Comparison of ENCODE assay signal across 21 cellular contexts in genomic region chr2:61157371-61158003, GRCh38.
"Had no signal": no experiment of that assay in that cellular context is flagged by ENCODE, and none has a peak within 500 bp of the region (broad histone marks: within the 10 kb centered on the region; RNA-seq: fewer than 3 reads in every experiment).

No MANE protein-coding gene starts in this region.

- H3K27me3 Mint-ChIP-seq: activated B cell treated with CpG ODN at 0.5 μM for 24 hours; activated CD4-positive, alpha-beta T cell treated with anti-CD3 and anti-CD28 coated beads for 36 hours; activated naive CD4-positive, alpha-beta T cell treated with anti-CD3 and anti-CD28 coated beads, Interleukin-2, amount 50 U/mL, for 24 hours; progenitor cell of endocrine pancreas; stimulated activated naive CD8-positive, alpha-beta T cell treated with anti-CD3 and anti-CD28 coated beads, Interleukin-15, amount 100 ng/mL, for 72 hours had no signal

- H3K4me1 ChIP-seq: body of pancreas, foreskin keratinocyte, tibial nerve had no signal

- H3K27ac Mint-ChIP-seq: activated CD4-positive, alpha-beta T cell treated with anti-CD3 and anti-CD28 coated beads for 36 hours; activated naive CD4-positive, alpha-beta T cell treated with anti-CD3 and anti-CD28 coated beads, Interleukin-2, amount 50 U/mL, for 24 hours; activated T-helper 1 cell treated with anti-CD3 and anti-CD28 coated beads, Interleukin-12 subunit alpha, Interleukin-12 subunit beta, Interleukin-2, Interleukin-4 antibody, amounts not matched to agents 30 ng/mL and 10 ng/mL and 1 ng/mL, durations not matched to agents 14 hours and 24 hours and 36 hours; progenitor cell of endocrine pancreas; stimulated activated naive CD8-positive, alpha-beta T cell treated with anti-CD3 and anti-CD28 coated beads, Interleukin-15, amount 100 ng/mL, for 72 hours had no signal

- H3K4me3 ChIP-seq: body of pancreas, cardiac muscle cell, left ventricle myocardium inferior, mucosa of descending colon, tibial nerve had no signal

- H3K36me3 ChIP-seq: cardiac muscle cell had no signal

- H3K27ac ChIP-seq: body of pancreas, cardiac muscle cell, foreskin keratinocyte, left ventricle myocardium inferior, tibial nerve had no signal

- H3K9me3 ChIP-seq: body of pancreas, left ventricle myocardium inferior, mucosa of descending colon had no signal

- DNase-seq: activated B cell treated with CpG ODN at 0.5 μM for 24 hours; activated CD4-positive, alpha-beta T cell treated with anti-CD3 and anti-CD28 coated beads for 36 hours; activated CD4-positive, alpha-beta T cell treated with anti-CD3 and anti-CD28 coated beads, Interleukin-2, amount 50 U/mL, for 4 hours; activated gamma-delta T cell; activated T-cell treated with anti-CD3 and anti-CD28 coated beads for 4 hours; anterior cingulate cortex; body of pancreas; effector CD4-positive, alpha-beta T cell; foreskin keratinocyte; left ventricle myocardium inferior; mucosa of descending colon; nucleus accumbens; retina; stimulated activated CD4-positive, alpha-beta T cell treated with anti-CD3 and anti-CD28 coated beads, Interleukin-4, amount 100 ng/mL, for 24 hours; stimulated activated naive CD8-positive, alpha-beta T cell treated with anti-CD3 and anti-CD28 coated beads, Interleukin-15, amount 100 ng/mL, for 72 hours; T-helper 9 cell had no signal

- H3K27me3 ChIP-seq: body of pancreas, cardiac muscle cell, foreskin keratinocyte, tibial nerve had no signal

- H3K9me3 Mint-ChIP-seq: stimulated activated naive CD8-positive, alpha-beta T cell treated with anti-CD3 and anti-CD28 coated beads, Interleukin-15, amount 100 ng/mL, for 72 hours had no signal

- H3K4me3 Mint-ChIP-seq: activated B cell treated with CpG ODN at 0.5 μM for 24 hours; activated CD4-positive, alpha-beta T cell treated with anti-CD3 and anti-CD28 coated beads for 36 hours; activated naive CD4-positive, alpha-beta T cell treated with anti-CD3 and anti-CD28 coated beads, Interleukin-2, amount 50 U/mL, for 24 hours; activated T-helper 1 cell treated with anti-CD3 and anti-CD28 coated beads, Interleukin-12 subunit alpha, Interleukin-12 subunit beta, Interleukin-2, Interleukin-4 antibody, amounts not matched to agents 30 ng/mL and 10 ng/mL and 1 ng/mL, durations not matched to agents 14 hours and 24 hours and 36 hours; stimulated activated naive CD8-positive, alpha-beta T cell treated with anti-CD3 and anti-CD28 coated beads, Interleukin-15, amount 100 ng/mL, for 72 hours had no signal

- ATAC-seq: activated CD4-positive, alpha-beta T cell treated with anti-CD3 and anti-CD28 coated beads for 36 hours; body of pancreas; foreskin keratinocyte; mucosa of descending colon; stimulated activated naive CD8-positive, alpha-beta T cell treated with anti-CD3 and anti-CD28 coated beads, Interleukin-15, amount 100 ng/mL, for 72 hours had no signal
